Comparison of ENCODE assay signal across 1 cellular context in genomic region chr10:132385721-132386418, GRCh38.
TF ChIP-seq lines count a peak whose summit lies in the region.

No MANE protein-coding gene starts in this region.

TF ChIP-seq in IMR-90, 13 proteins besides CTCF, POLR2A, EP300 and RAD21 (continued from another document):
- no peak for TF ChIP-seq BHLHE40 (IDR thresholded peaks at IDR 0.05; ENCODE audit: low read depth, low read length)
- TF ChIP-seq SMC3 (IDR thresholded peaks at IDR 0.05; ENCODE audit: low read depth, low read length), result no peak
- no peak for TF ChIP-seq MAZ (IDR thresholded peaks at IDR 0.05; ENCODE audit: borderline replicate concordance, low read depth, low read length)
- TF ChIP-seq MXI1 (IDR thresholded peaks at IDR 0.05; ENCODE audit: borderline replicate concordance, low read depth, low read length), result no peak
- no peak for TF ChIP-seq RCOR1 (IDR thresholded peaks at IDR 0.05; ENCODE audit: insufficient replicate concordance, low read length)
- no peak for TF ChIP-seq FOS (IDR thresholded peaks at IDR 0.05; ENCODE audit: low read depth, low read length)
TF ChIP-seq in IMR-90: peak in this region for 0.
